In genomic region chr9:133532937-133533668, GRCh38 we compare ENCODE assay signal across 9 cellular contexts. TPM values are rescaled to one million over a fixed set of nuclear protein-coding genes. Genes with fewer than 3 reads are reported as not detected.
DNase-seq lines count a peak whose midpoint lies in the region; ATAC-seq and TF ChIP-seq lines count a peak whose summit lies in the region.
"Had no signal": no experiment of that assay in that cellular context is flagged by ENCODE, and none has a peak within 500 bp of the region (broad histone marks: within the 10 kb centered on the region; RNA-seq: fewer than 3 reads in every experiment).

No MANE protein-coding gene starts in this region.

- ATAC-seq in HG03378 (IDR thresholded peaks at IDR 0.05; ENCODE audit: unreplicated experiment), result no peak
- ATAC-seq in GM21423 (IDR thresholded peaks at IDR 0.05; ENCODE audit: unreplicated experiment), result no peak

- intact Hi-C loops in left ventricle myocardium inferior (cut with micrococcal nuclease), result loop anchor here (10.0 kb wide), 1 partner anchor 192 kb away; no protein-coding TSS in a partner anchor

- peak; percentile 83 for DNase-seq in DMS153 (lab: John Stamatoyannopoulos, UW)
- DNase-seq in Kasumi-1 (lab: John Stamatoyannopoulos, UW), result peak; percentile 46 to 57
- peak; percentile 21 to 62 for DNase-seq in SJSA1 (ENCODE audit: low read depth in 1 of 2, low spot score in 2 of 2)
- DNase-seq in activated naive CD4-positive, alpha-beta T cell treated with anti-CD3 and anti-CD28 coated beads, Interleukin-2, amount 50 U/mL, for 16 hours, result peak; percentile 76
- peak; percentile 74 for DNase-seq in left ventricle myocardium inferior
- peak; percentile 37 to 77 for DNase-seq in stimulated activated CD4-positive, alpha-beta T cell treated with anti-CD3 and anti-CD28 coated beads, Interleukin-12 subunit alpha, Interleukin-12 subunit beta, amount 100 ng/mL, for 24 hours (ENCODE audit: low read depth in 2 of 2)

- TF ChIP-seq CTCF in left ventricle myocardium inferior (IDR thresholded peaks at IDR 0.05; ENCODE audit: borderline replicate concordance), result peak; percentile 66

- H3K4me1 ChIP-seq in SJSA1 (replicated peaks) (no peaks in the 10 kb centered on the region), left ventricle myocardium inferior (peaks cover 56% of the 10 kb centered on the region)

- H3K27me3 ChIP-seq in SJSA1 (replicated peaks), result peaks cover 43% of the 10 kb centered on the region
- peaks cover 40% of the 10 kb centered on the region for H3K27me3 ChIP-seq in left ventricle myocardium inferior (ENCODE audit: low read depth)

- no peaks in the 10 kb centered on the region for H3K36me3 ChIP-seq in SJSA1
- no peaks in the 10 kb centered on the region for H3K36me3 ChIP-seq in left ventricle myocardium inferior

- H3K4me3 ChIP-seq in SJSA1, result no peak overlapping the region
- no peak overlapping the region for H3K4me3 ChIP-seq in left ventricle myocardium inferior

- H3K9me3 ChIP-seq in SJSA1 (replicated peaks) (no peaks in the 10 kb centered on the region), left ventricle myocardium inferior (replicated peaks) (no peaks in the 10 kb centered on the region)

- H3K27ac ChIP-seq in SJSA1 (no peak overlapping the region), left ventricle myocardium inferior (replicated peaks) (peak overlapping the region; percentile 61)

RNA-seq across cellular contexts. Expression of gene ADAMTSL2, which starts 1.4 kb away (rescaled TPM):
- total RNA-seq in SJSA1 (2014; rRNA removed; shearing (Covaris generic)), result not detected in 2 replicates
- total RNA-seq in left ventricle myocardium inferior, result 6.0 TPM
- total RNA-seq: T-helper 2 cell treated with Interferon-gamma antibody and Interleukin-4, amounts not matched to agents 100 ng/mL and 5 ng/mL, for 36 hours had no signal

RNA-seq across cellular contexts. Expression of gene MYMK, which starts 8.3 kb away (rescaled TPM):
- total RNA-seq in SJSA1 (2014; rRNA removed; shearing (Covaris generic)), result not detected in 2 replicates
- not detected for total RNA-seq in left ventricle myocardium inferior
- total RNA-seq: T-helper 2 cell treated with Interferon-gamma antibody and Interleukin-4, amounts not matched to agents 100 ng/mL and 5 ng/mL, for 36 hours had no signal

RNA-seq across cellular contexts. Expression of gene SLC2A6, which starts 54.2 kb away (rescaled TPM):
- 22.6 and 25.0 TPM in 2 replicates for total RNA-seq in SJSA1 (2014; rRNA removed; shearing (Covaris generic))
- total RNA-seq in left ventricle myocardium inferior, result 2.0 TPM
